In the genomic region with DNA sequence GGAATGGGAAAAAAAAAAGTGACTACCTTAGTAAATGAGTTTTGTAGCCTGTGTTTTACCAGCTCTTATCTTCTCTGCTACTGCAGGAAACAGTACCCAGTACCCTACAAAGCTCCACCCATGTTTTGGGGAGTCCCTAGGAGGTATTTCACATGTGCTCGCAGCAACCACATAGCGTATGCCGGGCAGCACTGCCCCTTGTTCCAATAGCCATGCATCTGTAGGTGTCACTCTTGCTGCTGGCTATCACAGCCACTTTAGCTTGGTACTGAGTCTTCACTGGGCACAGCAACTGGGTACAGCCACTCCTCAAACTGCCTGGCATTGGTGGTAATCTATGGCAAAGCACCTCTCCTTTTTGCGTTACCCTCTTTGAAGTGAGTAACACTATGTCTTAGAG, we compare ENCODE assay signal across 8 cellular contexts. TPM values are rescaled to one million over a fixed set of nuclear protein-coding genes. Genes with fewer than 3 reads are reported as not detected.
DNase-seq lines count a peak whose midpoint lies in the region; ATAC-seq and TF ChIP-seq lines count a peak whose summit lies in the region.

No MANE protein-coding gene starts in this region.

- no peaks in the 10 kb centered on the region for H3K9me3 ChIP-seq in WERI-Rb-1 (ENCODE audit: severe bottlenecking)
- no peaks in the 10 kb centered on the region for H3K9me3 ChIP-seq in muscle layer of colon (ENCODE audit: low read length)
- no peaks in the 10 kb centered on the region for H3K9me3 ChIP-seq in heart right ventricle

- intact Hi-C loops in Calu3 (cut with micrococcal nuclease; ENCODE audit: unreplicated experiment), result no loop called here
- intact Hi-C loops in sciatic nerve (cut with DNase I), result no loop called here
- intact Hi-C loops in heart right ventricle (cut with DNase I), result loop anchor here in 3 of 10 donors (5.0 to 10.0 kb wide), 3 partner anchors 351 to 471 kb away; partner anchors contain the start of genes NUP107 (in 2 of the 3) and MDM2 (in 1 of the 3)

- H3K4me1 ChIP-seq in muscle layer of colon (ENCODE audit: insufficient read depth, low read length) (peaks cover 63% of the 10 kb centered on the region), heart right ventricle (peaks cover 0 to 22% (median 12%) of the 10 kb centered on the region in 9 donors)

- CTCF ChIA-PET in Calu3 (lab: Charles Lee), result interaction anchor here (0.6 to 1.4 kb wide), 6 partner anchors 11 to 502 kb away, joined by 3 to 5 read pairs (median 4); no protein-coding TSS in a partner anchor

- ATAC-seq in sciatic nerve (no peak), HG03565 (IDR thresholded peaks at IDR 0.05; ENCODE audit: unreplicated experiment) (no peak), heart right ventricle (no peak)

- H3K4me3 Mint-ChIP-seq in Calu3 (ENCODE audit: low read depth, unreplicated experiment), result no peak overlapping the region

- H3K4me1 Mint-ChIP-seq in Calu3 (ENCODE audit: low read depth, unreplicated experiment), result peaks cover 11% of the 10 kb centered on the region

- no peak overlapping the region for H3K27ac ChIP-seq in WERI-Rb-1
- peak overlapping the region; percentile 55 for H3K27ac ChIP-seq in muscle layer of colon (ENCODE audit: low read depth, low read length)
- H3K27ac ChIP-seq in heart right ventricle, result no peak overlapping the region

- H3K27me3 ChIP-seq in WERI-Rb-1 (ENCODE audit: insufficient read depth, low read depth, severe bottlenecking) (no peaks in the 10 kb centered on the region), muscle layer of colon (ENCODE audit: control insufficient read depth in 1 of 2, insufficient read depth in 2 of 2, low read length in 2 of 2) (no peaks in the 10 kb centered on the region), heart right ventricle (no peaks in the 10 kb centered on the region)

- 48 to 54% methylated on average over 4 of the region's 4 CpGs for WGBS in heart right ventricle, 2 donors

- peaks cover 14% of the 10 kb centered on the region for H3K27me3 Mint-ChIP-seq in Calu3 (ENCODE audit: unreplicated experiment)

- TF ChIP-seq CTCF in Calu3 (IDR thresholded peaks at IDR 0.05; ENCODE audit: unreplicated experiment) (no peak), WERI-Rb-1 (IDR thresholded peaks at IDR 0.05; ENCODE audit: low read depth, low read length) (peak; percentile 53), heart right ventricle (IDR thresholded peaks at IDR 0.05) (peak in 4 of 9 donors; percentile 24 to 40 (median 32))

- BruUV-seq in Calu3 (replicated peaks; lab: Mats Ljungman, UMichigan), result no TSS peak

- DNase-seq in Calu3, result peak; percentile 32
- DNase-seq in HUDEP-2 (lab: John Stamatoyannopoulos, UW; ENCODE audit: unreplicated experiment in 76 of 76), result peak in 54 of 76 experiments; percentile 7 to 75 (median 34)
- peak; percentile 20 for DNase-seq in WERI-Rb-1
- DNase-seq in sciatic nerve (ENCODE audit: low spot score), result no peak
- no peak for DNase-seq in effector CD8-positive, alpha-beta T cell (lab: John Stamatoyannopoulos, UW)
- no peak for DNase-seq in heart right ventricle

- H3K4me3 ChIP-seq in WERI-Rb-1 (ENCODE audit: low read depth, low read length) (no peak overlapping the region), muscle layer of colon (ENCODE audit: low read depth in 1 of 2, low read length in 2 of 2) (no peak overlapping the region), heart right ventricle (no peak overlapping the region)

- H3K36me3 ChIP-seq in WERI-Rb-1, result no peaks in the 10 kb centered on the region
- peaks cover 3% of the 10 kb centered on the region for H3K36me3 ChIP-seq in muscle layer of colon (ENCODE audit: insufficient read depth, low read length)
- peaks cover 0 to 11% (median 0%) of the 10 kb centered on the region in 9 donors for H3K36me3 ChIP-seq in heart right ventricle

- H3K36me3 Mint-ChIP-seq in Calu3 (ENCODE audit: insufficient read depth, unreplicated experiment), result peaks cover 20% of the 10 kb centered on the region

- no peak overlapping the region for H3K9ac ChIP-seq in muscle layer of colon (ENCODE audit: low read length)

- no peaks in the 10 kb centered on the region for H3K9me3 Mint-ChIP-seq in Calu3 (ENCODE audit: low read depth, unreplicated experiment)

- H3K27ac Mint-ChIP-seq in Calu3 (ENCODE audit: unreplicated experiment), result no peak overlapping the region

RNA-seq across cellular contexts. Expression of gene MDM1, which starts 2.0 kb away (rescaled TPM):
- 22.7 and 23.0 TPM in 2 replicates for total RNA-seq in Calu3 (2022)
- total RNA-seq in sciatic nerve, result 18.3 TPM
- total RNA-seq in heart right ventricle, result 1 to 10 TPM; 3.3 to 8.5 (median 6.2) TPM
- polyA plus RNA-seq in heart right ventricle, result 10 to 100 TPM in 1 of 2 donors, 1 to 10 TPM in 1; 4.3 to 11.8 TPM

Comparison
In these comparisons a context has a peak if more than half of its experiments do, and no peak if none do; other contexts are left out.
1. DNase-seq: peak in Calu3 (single experiment), HUDEP-2 (54 of 76) and WERI-Rb-1 (single experiment); none in sciatic nerve (single experiment), effector CD8-positive, alpha-beta T cell (single experiment) and heart right ventricle (0 of 2).